Comparison of ENCODE assay signal across 1 cellular context in the genomic region with DNA sequence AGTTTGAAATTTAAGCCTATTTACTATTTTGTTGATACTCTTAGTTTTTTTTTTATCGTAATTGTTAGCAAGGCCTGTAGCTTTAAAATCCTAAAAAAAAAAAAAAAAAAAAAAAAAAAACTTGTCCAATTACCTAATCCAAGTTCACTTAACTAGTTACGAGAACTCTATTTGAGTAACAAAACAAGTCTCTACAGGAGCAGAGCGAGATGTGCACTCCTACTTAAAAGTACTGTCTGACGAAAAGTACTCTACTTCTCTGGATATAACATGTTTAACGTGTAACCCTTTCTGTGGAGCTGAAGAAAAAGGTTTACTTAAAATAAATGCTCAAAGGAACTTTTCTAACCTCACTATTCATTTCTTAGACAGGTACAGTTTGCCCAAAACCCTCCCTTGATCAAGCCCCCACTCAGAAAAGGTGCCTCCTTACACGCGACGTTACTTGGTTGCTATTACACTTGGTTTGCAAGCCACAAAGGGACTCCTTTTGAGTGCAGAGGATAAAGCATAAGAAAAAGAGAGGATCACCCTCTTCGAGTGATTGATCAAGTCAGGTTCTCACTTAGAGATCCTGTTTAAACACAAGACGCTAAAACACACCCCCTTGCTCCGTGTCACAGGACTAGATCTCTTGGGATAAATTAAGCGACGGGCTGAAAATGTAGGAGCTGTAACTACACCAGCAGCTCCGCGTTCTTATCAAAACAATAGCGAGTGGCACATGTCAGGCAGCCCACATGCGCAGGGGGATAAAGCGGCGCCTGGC.
TF ChIP-seq lines count a peak whose summit lies in the region.

No MANE protein-coding gene starts in this region.

TF ChIP-seq in GM12878, 131 proteins besides CTCF, POLR2A, EP300 and RAD21 (continued from another document):
- TF ChIP-seq NRF1 (conservative IDR thresholded peaks at IDR 0.05; ENCODE audit: low read depth, low read length) (0 out of 2 replicates have a peak, but pooled peaks have one; percentile 14), JUND (IDR thresholded peaks at IDR 0.05; ENCODE audit: low read depth, low read length) (no peak), POU2F2 (IDR thresholded peaks at IDR 0.05; ENCODE audit: borderline replicate concordance, low read depth, low read length) (no peak), RUNX3 (IDR thresholded peaks at IDR 0.05; ENCODE audit: low read length) (peak; percentile 41), TCF12 (IDR thresholded peaks at IDR 0.05; ENCODE audit: low read depth, low read length) (no peak), CEBPB (IDR thresholded peaks at IDR 0.05; ENCODE audit: borderline replicate concordance in 1 of 2, low read depth in 2 of 2, low read length in 2 of 2) (no peak), CBX5 (IDR thresholded peaks at IDR 0.05; ENCODE audit: low read depth) (0 out of 2 replicates have a peak, but pooled peaks have one; percentile 21), RFX5 (IDR thresholded peaks at IDR 0.05; ENCODE audit: low read depth, low read length) (no peak), POLR2AphosphoS2 (IDR thresholded peaks at IDR 0.05; ENCODE audit: low read depth, low read length) (no peak)
- TF ChIP-seq, protein P1, sequence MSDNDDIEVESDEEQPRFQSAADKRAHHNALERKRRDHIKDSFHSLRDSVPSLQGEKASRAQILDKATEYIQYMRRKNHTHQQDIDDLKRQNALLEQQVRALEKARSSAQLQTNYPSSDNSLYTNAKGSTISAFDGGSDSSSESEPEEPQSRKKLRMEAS (IDR thresholded peaks at IDR 0.05; ENCODE audit: low read depth, low read length), result no peak
- TF ChIP-seq, protein P2, sequence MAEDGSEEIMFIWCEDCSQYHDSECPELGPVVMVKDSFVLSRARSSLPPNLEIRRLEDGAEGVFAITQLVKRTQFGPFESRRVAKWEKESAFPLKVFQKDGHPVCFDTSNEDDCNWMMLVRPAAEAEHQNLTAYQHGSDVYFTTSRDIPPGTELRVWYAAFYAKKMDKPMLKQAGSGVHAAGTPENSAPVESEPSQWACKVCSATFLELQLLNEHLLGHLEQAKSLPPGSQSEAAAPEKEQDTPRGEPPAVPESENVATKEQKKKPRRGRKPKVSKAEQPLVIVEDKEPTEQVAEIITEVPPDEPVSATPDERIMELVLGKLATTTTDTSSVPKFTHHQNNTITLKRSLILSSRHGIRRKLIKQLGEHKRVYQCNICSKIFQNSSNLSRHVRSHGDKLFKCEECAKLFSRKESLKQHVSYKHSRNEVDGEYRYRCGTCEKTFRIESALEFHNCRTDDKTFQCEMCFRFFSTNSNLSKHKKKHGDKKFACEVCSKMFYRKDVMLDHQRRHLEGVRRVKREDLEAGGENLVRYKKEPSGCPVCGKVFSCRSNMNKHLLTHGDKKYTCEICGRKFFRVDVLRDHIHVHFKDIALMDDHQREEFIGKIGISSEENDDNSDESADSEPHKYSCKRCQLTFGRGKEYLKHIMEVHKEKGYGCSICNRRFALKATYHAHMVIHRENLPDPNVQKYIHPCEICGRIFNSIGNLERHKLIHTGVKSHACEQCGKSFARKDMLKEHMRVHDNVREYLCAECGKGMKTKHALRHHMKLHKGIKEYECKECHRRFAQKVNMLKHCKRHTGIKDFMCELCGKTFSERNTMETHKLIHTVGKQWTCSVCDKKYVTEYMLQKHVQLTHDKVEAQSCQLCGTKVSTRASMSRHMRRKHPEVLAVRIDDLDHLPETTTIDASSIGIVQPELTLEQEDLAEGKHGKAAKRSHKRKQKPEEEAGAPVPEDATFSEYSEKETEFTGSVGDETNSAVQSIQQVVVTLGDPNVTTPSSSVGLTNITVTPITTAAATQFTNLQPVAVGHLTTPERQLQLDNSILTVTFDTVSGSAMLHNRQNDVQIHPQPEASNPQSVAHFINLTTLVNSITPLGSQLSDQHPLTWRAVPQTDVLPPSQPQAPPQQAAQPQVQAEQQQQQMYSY (CRISPR knock-in tag; IDR thresholded peaks at IDR 0.05), result no peak
- TF ChIP-seq, protein P3, sequence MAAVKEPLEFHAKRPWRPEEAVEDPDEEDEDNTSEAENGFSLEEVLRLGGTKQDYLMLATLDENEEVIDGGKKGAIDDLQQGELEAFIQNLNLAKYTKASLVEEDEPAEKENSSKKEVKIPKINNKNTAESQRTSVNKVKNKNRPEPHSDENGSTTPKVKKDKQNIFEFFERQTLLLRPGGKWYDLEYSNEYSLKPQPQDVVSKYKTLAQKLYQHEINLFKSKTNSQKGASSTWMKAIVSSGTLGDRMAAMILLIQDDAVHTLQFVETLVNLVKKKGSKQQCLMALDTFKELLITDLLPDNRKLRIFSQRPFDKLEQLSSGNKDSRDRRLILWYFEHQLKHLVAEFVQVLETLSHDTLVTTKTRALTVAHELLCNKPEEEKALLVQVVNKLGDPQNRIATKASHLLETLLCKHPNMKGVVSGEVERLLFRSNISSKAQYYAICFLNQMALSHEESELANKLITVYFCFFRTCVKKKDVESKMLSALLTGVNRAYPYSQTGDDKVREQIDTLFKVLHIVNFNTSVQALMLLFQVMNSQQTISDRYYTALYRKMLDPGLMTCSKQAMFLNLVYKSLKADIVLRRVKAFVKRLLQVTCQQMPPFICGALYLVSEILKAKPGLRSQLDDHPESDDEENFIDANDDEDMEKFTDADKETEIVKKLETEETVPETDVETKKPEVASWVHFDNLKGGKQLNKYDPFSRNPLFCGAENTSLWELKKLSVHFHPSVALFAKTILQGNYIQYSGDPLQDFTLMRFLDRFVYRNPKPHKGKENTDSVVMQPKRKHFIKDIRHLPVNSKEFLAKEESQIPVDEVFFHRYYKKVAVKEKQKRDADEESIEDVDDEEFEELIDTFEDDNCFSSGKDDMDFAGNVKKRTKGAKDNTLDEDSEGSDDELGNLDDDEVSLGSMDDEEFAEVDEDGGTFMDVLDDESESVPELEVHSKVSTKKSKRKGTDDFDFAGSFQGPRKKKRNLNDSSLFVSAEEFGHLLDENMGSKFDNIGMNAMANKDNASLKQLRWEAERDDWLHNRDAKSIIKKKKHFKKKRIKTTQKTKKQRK (IDR thresholded peaks at IDR 0.05; ENCODE audit: low read depth, low read length), result no peak
TF ChIP-seq in GM12878: peak in this region for 14.
